Comparison of ENCODE assay signal across 31 cellular contexts in the genomic region with DNA sequence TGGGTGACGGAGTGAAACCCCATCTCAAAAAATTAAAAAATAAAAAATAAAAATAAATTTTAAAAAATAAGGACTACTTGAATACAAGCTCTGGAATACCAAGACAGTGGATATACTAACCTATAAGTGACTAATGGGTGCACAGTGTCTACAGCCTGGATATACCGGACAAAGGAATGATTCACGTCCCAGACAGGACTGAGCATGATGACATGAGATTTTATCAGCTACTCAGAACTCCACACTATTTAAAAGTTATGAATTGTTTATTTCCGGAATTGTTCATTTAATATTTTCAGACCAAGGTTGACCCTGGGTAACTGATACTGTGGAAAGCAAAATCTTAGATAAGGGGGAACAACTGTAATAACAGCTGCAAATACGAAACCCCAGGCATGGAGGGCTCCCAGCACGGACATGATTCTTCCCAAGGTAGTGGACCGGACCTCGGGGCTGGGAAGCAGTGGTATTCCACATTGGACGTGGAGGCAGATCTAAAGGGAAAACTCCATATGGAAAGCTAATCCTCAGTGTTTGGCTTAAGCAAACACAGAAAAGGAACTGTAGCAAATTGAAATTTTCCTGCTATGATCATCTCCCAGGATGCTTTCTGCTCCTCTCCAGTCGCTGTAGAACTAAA.
DNase-seq lines count a peak whose midpoint lies in the region; ATAC-seq, FAIRE-seq and TF ChIP-seq lines count a peak whose summit lies in the region.
"Had no signal": no experiment of that assay in that cellular context is flagged by ENCODE, and none has a peak within 500 bp of the region (broad histone marks: within the 10 kb centered on the region; RNA-seq: fewer than 3 reads in every experiment).

No MANE protein-coding gene starts in this region.

- peak overlapping the region; percentile 21; the same call in 1 of the 2 replicates for H3K4me3 Mint-ChIP-seq in HFFc6
- H3K4me3 Mint-ChIP-seq: activated T-cell treated with anti-CD3 and anti-CD28 coated beads, Interleukin-2, amount 50 U/mL, for 4 hours; B cell; CD8-positive, alpha-beta T cell; memory B cell had no signal

- no peak overlapping the region; the same call in 1 of the 2 replicates for H3K27ac Mint-ChIP-seq in HFFc6
- H3K27ac Mint-ChIP-seq: B cell; CD8-positive, alpha-beta T cell; memory B cell; progenitor cell of endocrine pancreas had no signal

- H3K27me3 ChIP-seq in bronchial epithelial cell (ENCODE audit: control insufficient read depth, insufficient read depth, low read length): no peaks in the 10 kb centered on the region
- H3K27me3 ChIP-seq: vagina had no signal

- no peaks in the 10 kb centered on the region for H3K36me3 ChIP-seq in bronchial epithelial cell (ENCODE audit: control insufficient read depth, insufficient read depth, low read length)
- H3K36me3 ChIP-seq: thoracic aorta, vagina, WERI-Rb-1 had no signal

- no peak for TF ChIP-seq CTCF in HFFc6 (IDR thresholded peaks at IDR 0.05)
- TF ChIP-seq CTCF in bronchial epithelial cell (IDR thresholded peaks at IDR 0.05; ENCODE audit: insufficient read depth, low read length, severe bottlenecking): no peak

- no peaks in the 10 kb centered on the region; the same call in none of the 2 replicates for H3K27me3 Mint-ChIP-seq in HFFc6 (ENCODE audit: insufficient read depth)
- H3K27me3 Mint-ChIP-seq: B cell had no signal

- peaks cover 34% of the 10 kb centered on the region for H3K4me1 Mint-ChIP-seq in HFFc6 (ENCODE audit: low read depth)
- H3K4me1 Mint-ChIP-seq: B cell, memory B cell had no signal

- ATAC-seq in HG02798 (IDR thresholded peaks at IDR 0.05; ENCODE audit: poor library complexity, unreplicated experiment) (no peak), HG03045 (IDR thresholded peaks at IDR 0.05; ENCODE audit: unreplicated experiment) (no peak)
- ATAC-seq: A549; activated T-cell treated with anti-CD3 and anti-CD28 coated beads, Interleukin-2, amount 50 U/mL, for 4 hours; CD8-positive, alpha-beta T cell; stimulated activated naive CD8-positive, alpha-beta T cell treated with anti-CD3 and anti-CD28 coated beads, Interleukin-15, Interleukin-2, amounts not matched to agents 100 U/mL and 50 U/mL, for 24 hours had no signal

- no peaks in the 10 kb centered on the region for H3K9me3 Mint-ChIP-seq in HFFc6
- H3K9me3 Mint-ChIP-seq: activated T-cell treated with anti-CD3 and anti-CD28 coated beads, Interleukin-2, amount 50 U/mL, for 4 hours; CD8-positive, alpha-beta T cell had no signal

- H3K36me3 Mint-ChIP-seq in HFFc6 (ENCODE audit: low read depth): no peaks in the 10 kb centered on the region
- H3K36me3 Mint-ChIP-seq: brain; CD8-positive, alpha-beta T cell had no signal

- H3K4me3 ChIP-seq in bronchial epithelial cell (ENCODE audit: low read depth, low read length): no peak overlapping the region
- H3K4me3 ChIP-seq: A549, PC-9, thoracic aorta, vagina had no signal

- FAIRE-seq in bronchial epithelial cell (lab: Jason Lieb, UNC): no peak

- DNase-seq in Daoy (ENCODE audit: low read depth) (peak; percentile 60), HFFc6 (peak; percentile 52), bronchial epithelial cell (ENCODE audit: low read depth) (peak; percentile 71), myocyte (ENCODE audit: low read depth) (peak; percentile 18), hippocampal formation (lab: John Stamatoyannopoulos, UW) (no peak), NCI-H345 treated with DMSO at 0.1 percent for 48 hours (lab: John Stamatoyannopoulos, UW; ENCODE audit: unreplicated experiment) (no peak)
- DNase-seq: activated CD4-positive, alpha-beta T cell treated with anti-CD3 and anti-CD28 coated beads, Interleukin-2, amount 50 U/mL, for 1 hour; activated naive CD4-positive, alpha-beta T cell treated with Interleukin-2 at 50 U/mL for 16 hours; activated T-cell treated with anti-CD3 and anti-CD28 coated beads, Interleukin-2, amount 50 U/mL, for 4 hours; CD8-positive, alpha-beta T cell; foreskin fibroblast; Karpas-422; left cardiac atrium; NCI-H2171; NCI-H524 treated with DMSO at 0.1 percent for 48 hours; NK-92 treated with Interleukin-12 subunit alpha and Interleukin-12 subunit beta, amount 100 ng/mL, for 24 hours; PC-9; SIG-M5; stimulated activated naive CD8-positive, alpha-beta T cell treated with anti-CD3 and anti-CD28 coated beads, Interleukin-15, Interleukin-2, amounts not matched to agents 100 U/mL and 50 U/mL, for 24 hours; SW 1271; T-helper 9 cell; WERI-Rb-1 had no signal

Comparison
In these comparisons a context has a peak if more than half of its experiments do, and no peak if none do; other contexts are left out.
1. DNase-seq: peak in Daoy (single experiment), HFFc6 (single experiment), bronchial epithelial cell (single experiment) and myocyte (single experiment); none in hippocampal formation (0 of 2) and NCI-H345 treated with DMSO at 0.1 percent for 48 hours (single experiment).